14 cellular contexts compared by ENCODE assay signal in genomic region chr7:92797284-92797683, GRCh38. TPM values are rescaled to one million over a fixed set of nuclear protein-coding genes. Genes with fewer than 3 reads are reported as not detected.
DNase-seq lines count a peak whose midpoint lies in the region; ATAC-seq and TF ChIP-seq lines count a peak whose summit lies in the region.
"Had no signal": no experiment of that assay in that cellular context is flagged by ENCODE, and none has a peak within 500 bp of the region (broad histone marks: within the 10 kb centered on the region; RNA-seq: fewer than 3 reads in every experiment).

No MANE protein-coding gene starts in this region.

- no peak overlapping the region for H3K23ac ChIP-seq in H9 (ENCODE audit: insufficient read length, low read depth, low read length)

- H4K20me1 ChIP-seq in H9 (ENCODE audit: control insufficient read depth, insufficient read depth, insufficient read length): no peaks in the 10 kb centered on the region

- H3K14ac ChIP-seq in H9 (ENCODE audit: insufficient read depth, low read length): no peak overlapping the region

- no peak overlapping the region for H2BK15ac ChIP-seq in H9 (ENCODE audit: low read depth, low read length)

- H3K9ac ChIP-seq in H9 (ENCODE audit: extremely low read depth, insufficient read length, low read length): no peak overlapping the region

- no peak overlapping the region for H2AK5ac ChIP-seq in H9 (ENCODE audit: insufficient read length, low read length)

- no peak overlapping the region for H2AFZ ChIP-seq in ACC112 (ENCODE audit: low read length, unreplicated experiment)
- H2AFZ ChIP-seq in H9 (ENCODE audit: low read length): no peak overlapping the region

- no peak overlapping the region; a peak in 1 of 7 replicates for H3K27ac Mint-ChIP-seq in H9
- H3K27ac Mint-ChIP-seq: activated CD4-positive, alpha-beta memory T cell treated with anti-CD3 and anti-CD28 coated beads, Interleukin-2, amount 10 ng/mL, durations not matched to agents 7 days and 5 days had no signal

- no peaks in the 10 kb centered on the region for H3K9me3 ChIP-seq in esophagus muscularis mucosa
- H3K9me3 ChIP-seq in uterus: no peaks in the 10 kb centered on the region
- H3K9me3 ChIP-seq in H9 (ENCODE audit: control insufficient read depth, low read depth, low read length): no peaks in the 10 kb centered on the region
- H3K9me3 ChIP-seq: upper lobe of left lung had no signal

- H3T11ph ChIP-seq in H9 (ENCODE audit: low read length): no peak overlapping the region

- H3K4me1 ChIP-seq in ACC112 (ENCODE audit: control insufficient read depth, insufficient read depth, low read length, unreplicated experiment) (peaks cover 67% of the 10 kb centered on the region), esophagus muscularis mucosa (peaks cover 55 to 75% (median 68%) of the 10 kb centered on the region in 4 donors), uterus (no peaks in the 10 kb centered on the region), H9 (ENCODE audit: insufficient read depth, low read length) (no peaks in the 10 kb centered on the region)

- H2BK5ac ChIP-seq in H9 (ENCODE audit: insufficient read length, low read length): no peak overlapping the region

- H3K36me3 Mint-ChIP-seq in H9 (ENCODE audit: insufficient read depth in 1 of 3, low read depth in 3 of 3): no peaks in the 10 kb centered on the region; a peak in 2 of 7 replicates
- H3K36me3 Mint-ChIP-seq: naive B cell had no signal

- H4K8ac ChIP-seq in H9 (replicated peaks; ENCODE audit: insufficient read length, low read depth, low read length): no peak overlapping the region

- no peak overlapping the region for H3K56ac ChIP-seq in H9 (ENCODE audit: insufficient read length, low read depth, low read length)

- H3K4ac ChIP-seq in H9 (ENCODE audit: low read depth, low read length): no peak overlapping the region

- no peak overlapping the region for H3K4me2 ChIP-seq in H9 (ENCODE audit: insufficient read depth, insufficient read length, low read length)

- H2BK20ac ChIP-seq in H9 (ENCODE audit: low read depth, low read length, poor library complexity, severe bottlenecking): no peak overlapping the region

- peaks cover 5 to 10% of the 10 kb centered on the region in 2 experiments for H3K4me1 Mint-ChIP-seq in H9

- no peaks in the 10 kb centered on the region for H3K79me1 ChIP-seq in H9 (ENCODE audit: insufficient read depth, low read depth, low read length, poor library complexity, severe bottlenecking)

- DNase-seq in NCI-H226: peak; percentile 62
- DNase-seq in esophagus muscularis mucosa (ENCODE audit: extremely low spot score): no peak
- DNase-seq in NCI-H526 treated with DMSO at 0.1 percent for 48 hours (lab: John Stamatoyannopoulos, UW): no peak
- DNase-seq in uterus: no peak
- no peak for DNase-seq in H9
- DNase-seq: activated CD4-positive, alpha-beta memory T cell treated with anti-CD3 and anti-CD28 coated beads, Interleukin-2, amount 10 ng/mL, durations not matched to agents 7 days and 5 days; naive B cell; NCI-H1105; NCI-H2227 treated with DMSO at 0.1 percent for 48 hours; T-helper 9 cell; upper lobe of left lung had no signal

- no peaks in the 10 kb centered on the region for H3K27me3 ChIP-seq in ACC112 (ENCODE audit: insufficient read depth, low read length)
- H3K27me3 ChIP-seq in esophagus muscularis mucosa: no peaks in the 10 kb centered on the region
- H3K27me3 ChIP-seq in uterus: no peaks in the 10 kb centered on the region
- H3K27me3 ChIP-seq in H9 (ENCODE audit: insufficient read depth, low read length): no peaks in the 10 kb centered on the region
- H3K27me3 ChIP-seq: upper lobe of left lung had no signal

- no peak overlapping the region for H2BK12ac ChIP-seq in H9 (ENCODE audit: insufficient read length, low read depth, low read length)

- no peak for TF ChIP-seq CTCF in esophagus muscularis mucosa (IDR thresholded peaks at IDR 0.05)
- no peak for TF ChIP-seq CTCF in uterus (IDR thresholded peaks at IDR 0.05)
- no peak for TF ChIP-seq CTCF in H9 (conservative IDR thresholded peaks at IDR 0.05)

- H3K36me3 ChIP-seq in ACC112 (ENCODE audit: insufficient read depth, low read length): no peaks in the 10 kb centered on the region
- H3K36me3 ChIP-seq in esophagus muscularis mucosa: no peaks in the 10 kb centered on the region
- H3K36me3 ChIP-seq in uterus: no peaks in the 10 kb centered on the region
- H3K36me3 ChIP-seq: upper lobe of left lung had no signal

- no peak overlapping the region for H3K18ac ChIP-seq in H9 (ENCODE audit: insufficient read length, low read depth, low read length)

- H3K9me3 Mint-ChIP-seq in H9: no peaks in the 10 kb centered on the region
- H3K9me3 Mint-ChIP-seq: activated CD4-positive, alpha-beta memory T cell treated with anti-CD3 and anti-CD28 coated beads, Interleukin-2, amount 10 ng/mL, durations not matched to agents 7 days and 5 days; naive B cell had no signal

- intact Hi-C loops in esophagus muscularis mucosa (cut with DNase I): loop anchor here (5.0 kb wide), 1 partner anchor 35 kb away; no protein-coding TSS in a partner anchor
- intact Hi-C loops in uterus (cut with DNase I; ENCODE audit: low total_unique reads): no loop called here

- no peak for TF ChIP-seq POLR2A in esophagus muscularis mucosa (IDR thresholded peaks at IDR 0.05; ENCODE audit: low read depth)
- TF ChIP-seq POLR2A in uterus (IDR thresholded peaks at IDR 0.05): no peak

- H3K27ac ChIP-seq in ACC112 (ENCODE audit: low read depth, low read length) (peak overlapping the region; percentile 48), esophagus muscularis mucosa (replicated peaks in 1 of 4) (peak overlapping the region; percentile 38 to 71 (median 60)), uterus (no peak overlapping the region), H9 (ENCODE audit: insufficient read length, low read depth, low read length) (no peak overlapping the region)
- H3K27ac ChIP-seq: upper lobe of left lung had no signal

- no peak overlapping the region for H4K5ac ChIP-seq in H9 (ENCODE audit: insufficient read length, low read depth, low read length)

- H3K4me3 ChIP-seq in ACC112 (ENCODE audit: low read depth, low read length): no peak overlapping the region
- H3K4me3 ChIP-seq in esophagus muscularis mucosa: no peak overlapping the region
- H3K4me3 ChIP-seq in uterus: no peak overlapping the region
- H3K4me3 ChIP-seq: upper lobe of left lung had no signal

- H4K91ac ChIP-seq in H9 (ENCODE audit: insufficient read length, low read depth, low read length): no peak overlapping the region

- no peak overlapping the region for H2BK120ac ChIP-seq in H9 (ENCODE audit: low read depth, low read length, poor library complexity, severe bottlenecking)

- ATAC-seq in GM19351 (IDR thresholded peaks at IDR 0.05; ENCODE audit: unreplicated experiment) (peak; percentile 24), GM21381 (IDR thresholded peaks at IDR 0.05; ENCODE audit: unreplicated experiment) (no peak)

- H3K79me2 ChIP-seq in ACC112 (ENCODE audit: control insufficient read depth, insufficient read depth, low read length, unreplicated experiment) (peaks cover 88% of the 10 kb centered on the region), H9 (ENCODE audit: insufficient read depth, low read length) (no peaks in the 10 kb centered on the region)

- no peak for TF ChIP-seq EP300 in esophagus muscularis mucosa (IDR thresholded peaks at IDR 0.05)

- H3K23me2 ChIP-seq in H9 (ENCODE audit: insufficient read length, low read depth, low read length, poor library complexity, severe bottlenecking): no peaks in the 10 kb centered on the region

- no peak overlapping the region for H3K4me3 Mint-ChIP-seq in H9
- H3K4me3 Mint-ChIP-seq: activated CD4-positive, alpha-beta memory T cell treated with anti-CD3 and anti-CD28 coated beads, Interleukin-2, amount 10 ng/mL, durations not matched to agents 7 days and 5 days; naive B cell had no signal

- no peaks in the 10 kb centered on the region for H3K27me3 Mint-ChIP-seq in H9 (ENCODE audit: low read depth)
- H3K27me3 Mint-ChIP-seq: activated CD4-positive, alpha-beta memory T cell treated with anti-CD3 and anti-CD28 coated beads, Interleukin-2, amount 10 ng/mL, durations not matched to agents 7 days and 5 days; naive B cell had no signal

- WGBS in esophagus muscularis mucosa: 53% methylated on average over 1 of the region's 1 CpG
- no CpG with 5 or more reads among the region's 1 CpG for WGBS in H9 (ENCODE audit: extremely low coverage, insufficient read length, low lambda C conversion rate)

RNA-seq across cellular contexts. Expression of gene CDK6, which starts 39.1 kb away (rescaled TPM):
- total RNA-seq in esophagus muscularis mucosa: 10 to 100 TPM; 22.2 to 45.4 (median 36.4) TPM
- 100 to 1,000 TPM in 1 of 4 donors, 10 to 100 TPM in 2, 1 to 10 TPM in 1; 5.9 to 117 (median 15.2) TPM for total RNA-seq in uterus
- total RNA-seq in H9 (2021): 30.0 and 32.4 TPM in 2 replicates

Comparison
In these comparisons a context has a peak if more than half of its experiments do, and no peak if none do; other contexts are left out.
1. H3K27ac ChIP-seq: peak in ACC112 (single experiment) and esophagus muscularis mucosa (4 of 4); none in uterus (0 of 2) and H9 (single experiment).